In the genomic region with DNA sequence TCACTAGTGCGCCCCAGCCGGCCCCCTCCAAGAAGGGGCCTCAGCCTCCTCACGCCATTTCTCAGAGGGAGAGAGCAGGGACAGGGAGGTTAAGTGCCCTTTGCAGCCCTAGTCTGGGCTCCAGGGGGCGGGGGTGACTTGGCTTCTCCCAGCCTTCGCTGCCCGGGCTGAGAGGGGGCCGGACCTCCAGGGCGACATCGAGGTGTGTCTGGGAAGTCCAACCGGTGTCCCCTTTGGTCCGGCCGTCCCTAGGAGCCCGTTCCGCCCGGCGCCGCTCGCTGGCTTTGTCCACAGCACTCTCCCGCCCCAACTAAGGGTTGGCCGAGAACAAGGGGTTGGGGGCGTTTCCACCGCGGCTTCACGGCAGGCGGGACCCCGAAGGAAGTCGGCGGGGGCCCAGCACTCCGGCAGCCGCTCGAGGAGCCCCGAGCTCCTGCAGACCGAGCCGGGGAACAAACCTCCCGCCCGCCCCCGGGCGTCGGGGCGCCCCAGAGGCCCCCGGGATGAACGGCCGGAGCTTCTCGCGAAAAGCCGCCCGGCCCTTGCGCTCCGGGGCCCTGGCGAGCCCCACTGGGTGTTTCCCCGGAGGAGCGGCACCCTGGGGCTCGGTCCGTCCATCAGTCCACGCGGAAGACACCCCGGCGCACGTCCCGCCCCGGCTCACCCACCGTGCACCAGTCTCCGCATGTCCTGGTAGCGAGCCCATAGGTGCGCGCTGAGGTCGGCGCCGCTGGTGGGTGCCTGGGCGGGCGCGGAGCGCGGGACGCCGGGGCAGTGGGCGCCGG, we compare ENCODE assay signal across 1 cellular context.
TF ChIP-seq lines count a peak whose summit lies in the region.

No MANE protein-coding gene starts in this region.

TF ChIP-seq in HepG2, 621 proteins besides CTCF, POLR2A, EP300 and RAD21 (continues in another document):
- TF ChIP-seq LBX2 (CRISPR knock-in tag; IDR thresholded peaks at IDR 0.05; ENCODE audit: borderline replicate concordance) (0 out of 2 replicates have a peak, but pooled peaks have one; percentile 21), AGO1 (IDR thresholded peaks at IDR 0.05; ENCODE audit: low read depth, low read length, poor library complexity, severe bottlenecking) (no peak), DDIT3 (CRISPR knock-in tag; IDR thresholded peaks at IDR 0.05) (no peak), HINFP (CRISPR knock-in tag; IDR thresholded peaks at IDR 0.05; ENCODE audit: low read depth) (peak; percentile 49; the same call in 1 of the 2 replicates), ETV5 (CRISPR knock-in tag; IDR thresholded peaks at IDR 0.05; ENCODE audit: borderline replicate concordance) (no peak), TOPORS (CRISPR knock-in tag; IDR thresholded peaks at IDR 0.05) (no peak), KLF6 (CRISPR knock-in tag; IDR thresholded peaks at IDR 0.05) (no peak), ZNF207 (IDR thresholded peaks at IDR 0.05; ENCODE audit: borderline replicate concordance) (no peak), PTBP1 (IDR thresholded peaks at IDR 0.05; ENCODE audit: low read depth, low read length, poor library complexity, severe bottlenecking) (no peak), ZNF572 (CRISPR knock-in tag; IDR thresholded peaks at IDR 0.05) (0 out of 2 replicates have a peak, but pooled peaks have one; percentile 81), ZNF564 (CRISPR knock-in tag; IDR thresholded peaks at IDR 0.05) (peak; percentile 44; the same call in 1 of the 2 replicates), PAWR (CRISPR knock-in tag; IDR thresholded peaks at IDR 0.05; ENCODE audit: borderline replicate concordance) (no peak), ZBTB38 (CRISPR knock-in tag; IDR thresholded peaks at IDR 0.05) (no peak), ZNF724P (CRISPR knock-in tag; IDR thresholded peaks at IDR 0.05; ENCODE audit: borderline replicate concordance) (no peak; the same call in 1 of the 2 replicates), AGO2 (optimal IDR thresholded peaks at IDR 0.05; ENCODE audit: low read depth, low read length) (peak; percentile 86), NFE2L1 (CRISPR knock-in tag; IDR thresholded peaks at IDR 0.05; ENCODE audit: borderline replicate concordance) (no peak), SIN3B (IDR thresholded peaks at IDR 0.05; ENCODE audit: low read length) (no peak), MED13 (CRISPR knock-in tag; IDR thresholded peaks at IDR 0.05) (no peak), CSRNP2 (CRISPR knock-in tag; conservative IDR thresholded peaks at IDR 0.05; ENCODE audit: low read depth) (no peak), HMGA1 (CRISPR knock-in tag; conservative IDR thresholded peaks at IDR 0.05) (no peak), ZNF839 (CRISPR knock-in tag; IDR thresholded peaks at IDR 0.05; ENCODE audit: borderline replicate concordance) (no peak), THRA (CRISPR knock-in tag; IDR thresholded peaks at IDR 0.05; ENCODE audit: borderline replicate concordance) (no peak), HCFC1 (IDR thresholded peaks at IDR 0.05; ENCODE audit: low read depth, low read length) (no peak), NKX3-1 (CRISPR knock-in tag; IDR thresholded peaks at IDR 0.05) (no peak), PREB (CRISPR knock-in tag; IDR thresholded peaks at IDR 0.05) (no peak), EHMT2 (IDR thresholded peaks at IDR 0.05; ENCODE audit: borderline replicate concordance, low read depth, low read length) (no peak), MIER3 (CRISPR knock-in tag; IDR thresholded peaks at IDR 0.05; ENCODE audit: borderline replicate concordance) (no peak), ARNTL (CRISPR knock-in tag; IDR thresholded peaks at IDR 0.05) (no peak), PRDM10 (CRISPR knock-in tag; IDR thresholded peaks at IDR 0.05; ENCODE audit: low read depth) (no peak), ZNF430 (CRISPR knock-in tag; IDR thresholded peaks at IDR 0.05) (no peak), ZNF703 (CRISPR knock-in tag; IDR thresholded peaks at IDR 0.05; ENCODE audit: borderline replicate concordance) (no peak), KLF16 (CRISPR knock-in tag; IDR thresholded peaks at IDR 0.05) (no peak), TFDP1 (CRISPR knock-in tag; IDR thresholded peaks at IDR 0.05; ENCODE audit: borderline replicate concordance) (no peak), ZNF468 (CRISPR knock-in tag; IDR thresholded peaks at IDR 0.05) (no peak)
- TF ChIP-seq, protein P1, sequence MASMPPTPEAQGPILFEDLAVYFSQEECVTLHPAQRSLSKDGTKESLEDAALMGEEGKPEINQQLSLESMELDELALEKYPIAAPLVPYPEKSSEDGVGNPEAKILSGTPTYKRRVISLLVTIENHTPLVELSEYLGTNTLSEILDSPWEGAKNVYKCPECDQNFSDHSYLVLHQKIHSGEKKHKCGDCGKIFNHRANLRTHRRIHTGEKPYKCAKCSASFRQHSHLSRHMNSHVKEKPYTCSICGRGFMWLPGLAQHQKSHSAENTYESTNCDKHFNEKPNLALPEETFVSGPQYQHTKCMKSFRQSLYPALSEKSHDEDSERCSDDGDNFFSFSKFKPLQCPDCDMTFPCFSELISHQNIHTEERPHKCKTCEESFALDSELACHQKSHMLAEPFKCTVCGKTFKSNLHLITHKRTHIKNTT (CRISPR knock-in tag; IDR thresholded peaks at IDR 0.05), result no peak
- TF ChIP-seq, protein P2, sequence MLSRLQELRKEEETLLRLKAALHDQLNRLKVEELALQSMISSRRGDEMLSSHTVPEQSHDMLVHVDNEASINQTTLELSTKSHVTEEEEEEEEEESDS (CRISPR knock-in tag; IDR thresholded peaks at IDR 0.05; ENCODE audit: borderline replicate concordance), result no peak
- TF ChIP-seq, protein P3, sequence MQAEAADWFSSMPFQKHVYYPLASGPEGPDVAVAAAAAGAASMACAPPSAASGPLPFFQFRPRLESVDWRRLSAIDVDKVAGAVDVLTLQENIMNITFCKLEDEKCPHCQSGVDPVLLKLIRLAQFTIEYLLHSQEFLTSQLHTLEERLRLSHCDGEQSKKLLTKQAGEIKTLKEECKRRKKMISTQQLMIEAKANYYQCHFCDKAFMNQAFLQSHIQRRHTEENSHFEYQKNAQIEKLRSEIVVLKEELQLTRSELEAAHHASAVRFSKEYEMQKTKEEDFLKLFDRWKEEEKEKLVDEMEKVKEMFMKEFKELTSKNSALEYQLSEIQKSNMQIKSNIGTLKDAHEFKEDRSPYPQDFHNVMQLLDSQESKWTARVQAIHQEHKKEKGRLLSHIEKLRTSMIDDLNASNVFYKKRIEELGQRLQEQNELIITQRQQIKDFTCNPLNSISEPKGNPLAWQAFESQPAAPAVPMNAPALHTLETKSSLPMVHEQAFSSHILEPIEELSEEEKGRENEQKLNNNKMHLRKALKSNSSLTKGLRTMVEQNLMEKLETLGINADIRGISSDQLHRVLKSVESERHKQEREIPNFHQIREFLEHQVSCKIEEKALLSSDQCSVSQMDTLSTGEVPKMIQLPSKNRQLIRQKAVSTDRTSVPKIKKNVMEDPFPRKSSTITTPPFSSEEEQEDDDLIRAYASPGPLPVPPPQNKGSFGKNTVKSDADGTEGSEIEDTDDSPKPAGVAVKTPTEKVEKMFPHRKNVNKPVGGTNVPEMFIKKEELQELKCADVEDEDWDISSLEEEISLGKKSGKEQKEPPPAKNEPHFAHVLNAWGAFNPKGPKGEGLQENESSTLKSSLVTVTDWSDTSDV (CRISPR knock-in tag; IDR thresholded peaks at IDR 0.05), result no peak
- TF ChIP-seq, protein P4, sequence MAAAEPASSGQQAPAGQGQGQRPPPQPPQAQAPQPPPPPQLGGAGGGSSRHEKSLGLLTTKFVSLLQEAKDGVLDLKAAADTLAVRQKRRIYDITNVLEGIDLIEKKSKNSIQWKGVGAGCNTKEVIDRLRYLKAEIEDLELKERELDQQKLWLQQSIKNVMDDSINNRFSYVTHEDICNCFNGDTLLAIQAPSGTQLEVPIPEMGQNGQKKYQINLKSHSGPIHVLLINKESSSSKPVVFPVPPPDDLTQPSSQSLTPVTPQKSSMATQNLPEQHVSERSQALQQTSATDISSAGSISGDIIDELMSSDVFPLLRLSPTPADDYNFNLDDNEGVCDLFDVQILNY (CRISPR knock-in tag; conservative IDR thresholded peaks at IDR 0.05), result no peak
- TF ChIP-seq, protein P5, sequence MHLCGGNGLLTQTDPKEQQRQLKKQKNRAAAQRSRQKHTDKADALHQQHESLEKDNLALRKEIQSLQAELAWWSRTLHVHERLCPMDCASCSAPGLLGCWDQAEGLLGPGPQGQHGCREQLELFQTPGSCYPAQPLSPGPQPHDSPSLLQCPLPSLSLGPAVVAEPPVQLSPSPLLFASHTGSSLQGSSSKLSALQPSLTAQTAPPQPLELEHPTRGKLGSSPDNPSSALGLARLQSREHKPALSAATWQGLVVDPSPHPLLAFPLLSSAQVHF (CRISPR knock-in tag; IDR thresholded peaks at IDR 0.05), result no peak
